8 cellular contexts compared by ENCODE assay signal in the genomic region with DNA sequence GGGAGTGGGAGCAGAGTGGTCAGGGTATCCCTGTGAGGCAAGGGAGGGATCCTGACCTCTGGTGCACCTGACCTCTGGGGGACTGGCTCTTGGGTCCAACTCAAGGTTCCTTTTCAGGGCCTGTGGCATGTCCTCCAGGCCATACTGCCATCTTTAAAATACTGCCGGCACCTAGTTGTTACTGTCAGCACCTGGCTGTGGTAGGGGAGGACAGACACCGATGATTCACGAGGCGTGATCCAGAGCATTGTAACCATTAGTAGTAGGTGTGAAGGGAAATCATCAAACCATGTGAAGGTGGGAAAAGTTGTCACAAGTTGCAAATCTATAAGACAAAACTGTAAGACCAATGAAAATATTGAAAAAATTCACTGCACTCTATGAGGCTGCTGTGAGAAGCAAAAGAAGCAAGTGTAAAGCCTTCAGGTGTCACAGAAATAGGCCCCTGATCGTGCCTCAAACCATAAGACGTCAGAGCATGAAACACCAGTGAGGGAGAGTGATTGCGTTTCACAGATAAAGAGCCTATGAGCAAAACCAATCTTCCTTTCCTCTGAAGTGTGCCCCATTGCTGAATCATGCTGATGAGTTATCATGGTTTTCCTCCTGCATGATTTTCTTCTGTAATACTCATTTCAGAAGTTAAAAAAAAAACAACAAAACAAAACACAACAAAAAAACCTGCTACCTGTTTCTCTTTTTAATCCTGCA. TPM values are rescaled to one million over a fixed set of nuclear protein-coding genes. Genes with fewer than 3 reads are reported as not detected.
DNase-seq lines count a peak whose midpoint lies in the region; ATAC-seq and TF ChIP-seq lines count a peak whose summit lies in the region.

No MANE protein-coding gene starts in this region.

- H3K27ac Mint-ChIP-seq in activated CD4-positive, alpha-beta T cell treated with anti-CD3 and anti-CD28 coated beads, Interleukin-2, amount 10 ng/mL, durations not matched to agents 24 days and 14 days = peak overlapping the region; percentile 91
- H3K27ac Mint-ChIP-seq in effector memory CD8-positive, alpha-beta T cell = peak overlapping the region; percentile 92 to 97
- no peak overlapping the region for H3K27ac Mint-ChIP-seq in Calu3 (ENCODE audit: unreplicated experiment)

- peak; percentile 83 for DNase-seq in HCEC 1CT
- peak; percentile 93 for DNase-seq in activated CD4-positive, alpha-beta T cell treated with anti-CD3 and anti-CD28 coated beads, Interleukin-2, amount 10 ng/mL, durations not matched to agents 24 days and 14 days
- DNase-seq in effector memory CD8-positive, alpha-beta T cell = peak; percentile 66 to 67 (median 66)
- peak in 2 of 3 experiments; percentile 30 to 38 for DNase-seq in stimulated activated CD4-positive, alpha-beta T cell treated with anti-CD3 and anti-CD28 coated beads, TNF-alpha, amount 100 ng/mL, for 4 hours (ENCODE audit: low read depth in 3 of 3)
- DNase-seq in Calu3 = no peak
- DNase-seq in GOT3 (lab: John Stamatoyannopoulos, UW) = no peak
- DNase-seq in 8988T = no peak

- peak; percentile 87 for ATAC-seq in effector memory CD8-positive, alpha-beta T cell (replicated peaks)
- no peak for ATAC-seq in GM18517 (IDR thresholded peaks at IDR 0.05; ENCODE audit: unreplicated experiment)

- H3K4me3 Mint-ChIP-seq in activated CD4-positive, alpha-beta T cell treated with anti-CD3 and anti-CD28 coated beads, Interleukin-2, amount 10 ng/mL, durations not matched to agents 24 days and 14 days = peak overlapping the region; percentile 61
- H3K4me3 Mint-ChIP-seq in effector memory CD8-positive, alpha-beta T cell = peak overlapping the region; percentile 66 to 71
- H3K4me3 Mint-ChIP-seq in Calu3 (ENCODE audit: low read depth, unreplicated experiment) = no peak overlapping the region

- no peak for TF ChIP-seq CTCF in Calu3 (IDR thresholded peaks at IDR 0.05; ENCODE audit: unreplicated experiment)

- H3K36me3 Mint-ChIP-seq in activated CD4-positive, alpha-beta T cell treated with anti-CD3 and anti-CD28 coated beads, Interleukin-2, amount 10 ng/mL, durations not matched to agents 24 days and 14 days (ENCODE audit: low read depth) = peaks cover 2% of the 10 kb centered on the region
- peaks cover 6% of the 10 kb centered on the region for H3K36me3 Mint-ChIP-seq in effector memory CD8-positive, alpha-beta T cell (ENCODE audit: insufficient read depth)
- no peaks in the 10 kb centered on the region for H3K36me3 Mint-ChIP-seq in Calu3 (ENCODE audit: insufficient read depth, unreplicated experiment)

- H3K27me3 Mint-ChIP-seq in activated CD4-positive, alpha-beta T cell treated with anti-CD3 and anti-CD28 coated beads, Interleukin-2, amount 10 ng/mL, durations not matched to agents 24 days and 14 days = no peaks in the 10 kb centered on the region
- no peaks in the 10 kb centered on the region for H3K27me3 Mint-ChIP-seq in effector memory CD8-positive, alpha-beta T cell
- no peaks in the 10 kb centered on the region for H3K27me3 Mint-ChIP-seq in Calu3 (ENCODE audit: unreplicated experiment)

- intact Hi-C loops in activated CD4-positive, alpha-beta T cell treated with anti-CD3 and anti-CD28 coated beads, Interleukin-2, amount 10 ng/mL, durations not matched to agents 24 days and 14 days (cut with micrococcal nuclease) = loop anchor here (1.0 to 10.0 kb wide), 11 partner anchors 33 to 1029 kb away; a partner anchor contains a TSS
- intact Hi-C loops in Calu3 (cut with micrococcal nuclease; ENCODE audit: unreplicated experiment) = no loop called here

- BruUV-seq in Calu3 (replicated peaks; lab: Mats Ljungman, UMichigan) = no TSS peak

- peaks cover 85% of the 10 kb centered on the region for H3K4me1 Mint-ChIP-seq in activated CD4-positive, alpha-beta T cell treated with anti-CD3 and anti-CD28 coated beads, Interleukin-2, amount 10 ng/mL, durations not matched to agents 24 days and 14 days
- H3K4me1 Mint-ChIP-seq in effector memory CD8-positive, alpha-beta T cell (ENCODE audit: low read depth in 2 of 2) = peaks cover 67 to 88% of the 10 kb centered on the region in 2 donors
- H3K4me1 Mint-ChIP-seq in Calu3 (ENCODE audit: low read depth, unreplicated experiment) = no peaks in the 10 kb centered on the region

- no peaks in the 10 kb centered on the region for H3K9me3 Mint-ChIP-seq in activated CD4-positive, alpha-beta T cell treated with anti-CD3 and anti-CD28 coated beads, Interleukin-2, amount 10 ng/mL, durations not matched to agents 24 days and 14 days
- H3K9me3 Mint-ChIP-seq in effector memory CD8-positive, alpha-beta T cell = no peaks in the 10 kb centered on the region
- H3K9me3 Mint-ChIP-seq in Calu3 (ENCODE audit: low read depth, unreplicated experiment) = no peaks in the 10 kb centered on the region

- CTCF ChIA-PET in Calu3 (lab: Charles Lee) = interaction anchor here (0.5 to 1.1 kb wide), 2 partner anchors 13 to 429 kb away, joined by 3 to 5 read pairs; no protein-coding TSS in a partner anchor

RNA-seq across cellular contexts. Expression of a gene that starts 55.3 kb away (rescaled TPM):
- total RNA-seq in activated CD4-positive, alpha-beta T cell treated with anti-CD3 and anti-CD28 coated beads, Interleukin-2, amount 10 ng/mL, durations not matched to agents 24 days and 14 days = 21.4 and 22.3 TPM in 2 replicates
- 15.6 and 16.0 TPM in 2 replicates for total RNA-seq in Calu3 (2022)

Comparison
In these comparisons a context has a peak if more than half of its experiments do, and no peak if none do; other contexts are left out.
1. DNase-seq: peak in HCEC 1CT (single experiment), activated CD4-positive, alpha-beta T cell treated with anti-CD3 and anti-CD28 coated beads, Interleukin-2, amount 10 ng/mL, durations not matched to agents 24 days and 14 days (single experiment), effector memory CD8-positive, alpha-beta T cell (3 of 3) and stimulated activated CD4-positive, alpha-beta T cell treated with anti-CD3 and anti-CD28 coated beads, TNF-alpha, amount 100 ng/mL, for 4 hours (2 of 3); none in Calu3 (single experiment), GOT3 (single experiment) and 8988T (single experiment).